ENCODE assay signal across 8 cellular contexts in the genomic region with DNA sequence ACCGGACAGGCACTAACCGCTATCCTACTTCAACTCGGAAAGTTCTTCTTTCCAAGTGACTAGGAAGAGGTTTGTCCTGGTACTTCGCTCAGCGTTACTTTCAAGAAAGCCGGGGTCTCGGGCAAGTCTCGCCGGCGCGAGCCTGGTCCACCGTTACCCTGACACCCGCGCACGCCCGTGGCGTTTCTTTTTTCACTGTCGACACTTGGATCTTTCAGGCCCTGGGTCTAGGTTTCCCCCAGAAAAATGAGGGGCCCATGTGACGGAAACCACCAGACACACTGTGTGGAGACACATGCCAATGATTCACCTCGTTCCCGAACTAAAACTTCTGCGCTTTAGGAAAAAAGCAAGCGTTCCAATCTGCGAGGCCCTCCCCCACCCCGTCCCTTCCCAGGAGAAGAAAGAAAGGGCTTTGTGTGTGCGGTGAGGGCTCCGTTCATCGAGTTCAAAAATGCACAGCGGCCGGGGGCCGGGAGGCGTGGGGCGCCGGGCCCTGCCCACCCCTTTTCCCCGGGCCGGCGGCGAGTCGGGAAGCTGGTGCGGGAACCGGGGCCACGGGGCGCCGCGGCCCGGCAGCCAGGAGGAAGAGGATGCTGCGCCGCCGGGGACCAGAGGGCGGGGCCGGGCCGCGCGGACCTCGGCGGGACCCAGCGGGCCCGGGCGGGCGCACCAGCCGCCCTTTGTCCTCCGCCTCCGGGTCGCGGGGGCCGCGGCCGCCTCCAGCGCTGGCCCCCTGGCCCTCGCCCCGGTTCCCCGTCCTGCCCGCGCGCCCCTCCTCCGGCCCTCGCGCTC. TPM values are rescaled to one million over a fixed set of nuclear protein-coding genes. Genes with fewer than 3 reads are reported as not detected.
A peak's percentile ranks its signal among the peaks of the same experiment; 100 is the strongest.
DNase-seq lines count a peak whose midpoint lies in the region; ATAC-seq and TF ChIP-seq lines count a peak whose summit lies in the region.

No MANE protein-coding gene starts in this region.

- H3K27ac ChIP-seq in iPS-18a (ENCODE audit: low read length) (no peak overlapping the region), gastrocnemius medialis (peak overlapping the region; percentile 87 to 91 (median 90))

- peak; percentile 36 to 38 for TF ChIP-seq POLR2A in gastrocnemius medialis (IDR thresholded peaks at IDR 0.05)

- H3K27me3 ChIP-seq in iPS-18a (ENCODE audit: control insufficient read depth, insufficient read depth, low read length) (peaks cover 35% of the 10 kb centered on the region), gastrocnemius medialis (no peaks in the 10 kb centered on the region)

- peak overlapping the region; percentile 91 for H3K9ac ChIP-seq in iPS-18a (ENCODE audit: low read length)

- CTCF ChIA-PET in AG04449 (lab: Yijun Ruan, JAX), result interaction anchor here (0.6 kb wide), 1 partner anchor 250 kb away, joined by 3 read pairs; no protein-coding TSS in a partner anchor

- POLR2A ChIA-PET in AG04449 (lab: Yijun Ruan, JAX), result no interaction called here

- DNase-seq in AG04449 (ENCODE audit: low read depth, low spot score), result no peak
- DNase-seq in HFF-Myc (ENCODE audit: extremely low read depth, low read depth), result peak; percentile 41
- DNase-seq in astrocyte of the hippocampus (ENCODE audit: low read depth, low spot score), result peak; percentile 77
- no peak for DNase-seq in gastrocnemius medialis
- no peak for DNase-seq in stimulated activated CD8-positive, alpha-beta memory T cell treated with anti-CD3 and anti-CD28 coated beads, Interleukin-4, amount 100 ng/mL, for 48 hours
- DNase-seq in mesenteric fat pad (ENCODE audit: low spot score), result no peak

- H3K4me1 ChIP-seq in iPS-18a (ENCODE audit: control insufficient read depth, low read depth, low read length) (peaks cover 8% of the 10 kb centered on the region), gastrocnemius medialis (peaks cover 25 to 40% of the 10 kb centered on the region in 2 donors)

- H3K9me3 ChIP-seq in iPS-18a (ENCODE audit: control insufficient read depth, low read depth, low read length) (no peaks in the 10 kb centered on the region), gastrocnemius medialis (no peaks in the 10 kb centered on the region)

- no peaks in the 10 kb centered on the region for H3K36me3 ChIP-seq in iPS-18a (ENCODE audit: control insufficient read depth, low read depth, low read length)
- H3K36me3 ChIP-seq in gastrocnemius medialis, result no peaks in the 10 kb centered on the region

- peak overlapping the region; percentile 85 for H3K4me3 ChIP-seq in AG04449 (ENCODE audit: low read depth, low read length)
- peak overlapping the region; percentile 90 for H3K4me3 ChIP-seq in HFF-Myc (replicated peaks; ENCODE audit: low read depth, low read length)
- H3K4me3 ChIP-seq in iPS-18a (ENCODE audit: low read length), result peak overlapping the region; percentile 85
- peak overlapping the region; percentile 73 to 94 (median 84) for H3K4me3 ChIP-seq in gastrocnemius medialis

- TF ChIP-seq CTCF in AG04449 (IDR thresholded peaks at IDR 0.05; ENCODE audit: insufficient read depth, low read length, missing control alignments) (no peak), HFF-Myc (IDR thresholded peaks at IDR 0.05; ENCODE audit: low read depth, low read length, missing control alignments) (no peak), gastrocnemius medialis (IDR thresholded peaks at IDR 0.05 in 4 of 5, conservative IDR thresholded peaks at IDR 0.05 in 1 of 5) (no peak)

- ATAC-seq in gastrocnemius medialis (peak; percentile 18 to 40), HG03097 (IDR thresholded peaks at IDR 0.05; ENCODE audit: low FRiP score, unreplicated experiment) (no peak)

- intact Hi-C loops in gastrocnemius medialis (cut with DNase I; ENCODE audit: low total_unique reads), result loop anchor here (2.0 to 5.0 kb wide), 2 partner anchors 49 to 1512 kb away; no protein-coding TSS in a partner anchor

- in situ Hi-C loops in gastrocnemius medialis (cut with MboI; ENCODE audit: low sequenced_read_pairs in 4 of 4), result loop anchor here in 1 of 4 donors (25.0 kb wide), 1 partner anchor 362 kb away; no protein-coding TSS in a partner anchor

RNA-seq across cellular contexts. Expression of a gene that starts 2.6 kb away (rescaled TPM):
- total RNA-seq in gastrocnemius medialis, result 10 to 100 TPM in 1 of 4 donors, 1 to 10 TPM in 3; 3.5 to 15.6 (median 4.7) TPM
- total RNA-seq in mesenteric fat pad, result 20.4 TPM

Comparison
In these comparisons a context has a peak if more than half of its experiments do, and no peak if none do; other contexts are left out.
1. DNase-seq: peak in HFF-Myc (single experiment) and astrocyte of the hippocampus (single experiment); none in AG04449 (single experiment), gastrocnemius medialis (0 of 2), stimulated activated CD8-positive, alpha-beta memory T cell treated with anti-CD3 and anti-CD28 coated beads, Interleukin-4, amount 100 ng/mL, for 48 hours (single experiment) and mesenteric fat pad (single experiment).
2. Peak in every context shown above with its lines, with median percentiles within 50 percentile points of each other: H3K4me3 ChIP-seq.